ENCODE assay signal across 2 cellular contexts in the genomic region with DNA sequence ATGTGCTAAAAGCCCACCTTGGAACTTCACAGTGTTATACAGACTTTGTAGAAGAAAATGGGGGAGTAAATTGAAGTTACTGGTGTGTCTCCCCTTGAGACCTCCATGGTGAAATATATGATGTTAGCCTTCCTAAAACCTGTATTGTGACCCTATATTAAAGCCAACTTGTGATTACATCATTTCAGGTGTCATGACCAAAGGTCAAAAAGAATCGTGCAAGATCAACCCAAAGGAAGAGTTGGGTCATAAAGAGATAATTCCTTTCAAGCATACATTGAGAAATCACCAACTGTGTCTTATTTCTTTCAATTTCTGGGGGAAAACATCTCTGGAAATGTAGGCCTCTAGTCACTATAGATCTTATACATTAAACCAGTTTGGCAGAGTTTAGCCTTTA.
TF ChIP-seq lines count a peak whose summit lies in the region.

No MANE protein-coding gene starts in this region.

TF ChIP-seq in HCT116, 20 proteins besides CTCF, POLR2A, EP300 and RAD21:
- no peak for TF ChIP-seq CEBPB (IDR thresholded peaks at IDR 0.05; ENCODE audit: low read depth)
- TF ChIP-seq ATF3 (IDR thresholded peaks at IDR 0.05) = no peak
- TF ChIP-seq ZNF274 (IDR thresholded peaks at IDR 0.05; ENCODE audit: low read depth, low read length) = no peak
- TF ChIP-seq EZH2 (IDR thresholded peaks at IDR 0.05) = no peak
- TF ChIP-seq, protein P1, sequence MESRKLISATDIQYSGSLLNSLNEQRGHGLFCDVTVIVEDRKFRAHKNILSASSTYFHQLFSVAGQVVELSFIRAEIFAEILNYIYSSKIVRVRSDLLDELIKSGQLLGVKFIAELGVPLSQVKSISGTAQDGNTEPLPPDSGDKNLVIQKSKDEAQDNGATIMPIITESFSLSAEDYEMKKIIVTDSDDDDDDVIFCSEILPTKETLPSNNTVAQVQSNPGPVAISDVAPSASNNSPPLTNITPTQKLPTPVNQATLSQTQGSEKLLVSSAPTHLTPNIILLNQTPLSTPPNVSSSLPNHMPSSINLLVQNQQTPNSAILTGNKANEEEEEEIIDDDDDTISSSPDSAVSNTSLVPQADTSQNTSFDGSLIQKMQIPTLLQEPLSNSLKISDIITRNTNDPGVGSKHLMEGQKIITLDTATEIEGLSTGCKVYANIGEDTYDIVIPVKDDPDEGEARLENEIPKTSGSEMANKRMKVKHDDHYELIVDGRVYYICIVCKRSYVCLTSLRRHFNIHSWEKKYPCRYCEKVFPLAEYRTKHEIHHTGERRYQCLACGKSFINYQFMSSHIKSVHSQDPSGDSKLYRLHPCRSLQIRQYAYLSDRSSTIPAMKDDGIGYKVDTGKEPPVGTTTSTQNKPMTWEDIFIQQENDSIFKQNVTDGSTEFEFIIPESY (IDR thresholded peaks at IDR 0.05; ENCODE audit: extremely low read depth, insufficient replicate concordance, low read length) = no peak
- no peak for TF ChIP-seq SIN3A (IDR thresholded peaks at IDR 0.05; ENCODE audit: low read depth)
- no peak for TF ChIP-seq SRF (IDR thresholded peaks at IDR 0.05; ENCODE audit: low read depth)
- TF ChIP-seq FOSL1 (IDR thresholded peaks at IDR 0.05; ENCODE audit: low read depth) = no peak
- no peak for TF ChIP-seq ELF1 (IDR thresholded peaks at IDR 0.05; ENCODE audit: borderline replicate concordance, low read depth)
- TF ChIP-seq TCF7L2 (IDR thresholded peaks at IDR 0.05; ENCODE audit: borderline replicate concordance, extremely low read depth, insufficient read depth, insufficient read length) = no peak
- no peak for TF ChIP-seq EZH2phosphoT487 (IDR thresholded peaks at IDR 0.05; ENCODE audit: borderline replicate concordance)
- TF ChIP-seq, protein P2, sequence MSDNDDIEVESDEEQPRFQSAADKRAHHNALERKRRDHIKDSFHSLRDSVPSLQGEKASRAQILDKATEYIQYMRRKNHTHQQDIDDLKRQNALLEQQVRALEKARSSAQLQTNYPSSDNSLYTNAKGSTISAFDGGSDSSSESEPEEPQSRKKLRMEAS (IDR thresholded peaks at IDR 0.05) = no peak
- TF ChIP-seq POLR2AphosphoS5 (IDR thresholded peaks at IDR 0.05; ENCODE audit: low read depth, low read length) = no peak
- no peak for TF ChIP-seq YY1 (IDR thresholded peaks at IDR 0.05; ENCODE audit: extremely low read depth, insufficient replicate concordance, low read depth, low read length)
- no peak for TF ChIP-seq EGR1 (IDR thresholded peaks at IDR 0.05; ENCODE audit: low read depth)
- no peak for TF ChIP-seq SP1 (IDR thresholded peaks at IDR 0.05; ENCODE audit: low read depth)
- no peak for TF ChIP-seq REST (IDR thresholded peaks at IDR 0.05; ENCODE audit: low read depth)
- no peak for TF ChIP-seq JUND (IDR thresholded peaks at IDR 0.05)
- no peak for TF ChIP-seq ZFX (IDR thresholded peaks at IDR 0.05)

TF ChIP-seq in GM12878, 131 proteins besides CTCF, POLR2A, EP300 and RAD21:
- no peak for TF ChIP-seq KLF5 (IDR thresholded peaks at IDR 0.05; ENCODE audit: partially characterized antibody)
- no peak for TF ChIP-seq EED (IDR thresholded peaks at IDR 0.05; ENCODE audit: low read depth)
- no peak for TF ChIP-seq IRF3 (IDR thresholded peaks at IDR 0.05)
- no peak for TF ChIP-seq NFIC (IDR thresholded peaks at IDR 0.05; ENCODE audit: low read depth, low read length)
- no peak for TF ChIP-seq SP1 (IDR thresholded peaks at IDR 0.05; ENCODE audit: low read depth, low read length)
- no peak for TF ChIP-seq NR2C2 (IDR thresholded peaks at IDR 0.05; ENCODE audit: borderline replicate concordance, control insufficient read depth, insufficient read length, low read depth)
- TF ChIP-seq USF1 (IDR thresholded peaks at IDR 0.05; ENCODE audit: borderline replicate concordance, extremely low read length, insufficient read depth, low read depth, low read length) = no peak
- no peak for TF ChIP-seq BCL11A (IDR thresholded peaks at IDR 0.05; ENCODE audit: low read depth, low read length)
- no peak for TF ChIP-seq NFXL1 (IDR thresholded peaks at IDR 0.05; ENCODE audit: borderline replicate concordance)
- no peak for TF ChIP-seq MYB (IDR thresholded peaks at IDR 0.05; ENCODE audit: borderline replicate concordance, low read depth, low read length)
- no peak for TF ChIP-seq TCF12 (IDR thresholded peaks at IDR 0.05; ENCODE audit: low read depth, low read length)
- TF ChIP-seq MTA2 (IDR thresholded peaks at IDR 0.05; ENCODE audit: low read depth) = no peak
